In genomic region chr3:114484895-114485294, GRCh38 we compare ENCODE assay signal across 5 cellular contexts.
"Had no signal": no experiment of that assay in that cellular context is flagged by ENCODE, and none has a peak within 500 bp of the region (broad histone marks: within the 10 kb centered on the region; RNA-seq: fewer than 3 reads in every experiment).

No MANE protein-coding gene starts in this region.

- H3K27ac Mint-ChIP-seq: GM23338 had no signal

- ATAC-seq: GM23338, K562 had no signal

- H3K4me3 Mint-ChIP-seq: GM23338, H9 had no signal

- H3K9me3 Mint-ChIP-seq: GM23338, H9 had no signal

- DNase-seq: H9, HCEC 1CT, IMR-90 had no signal

- H3K4me1 Mint-ChIP-seq: GM23338 had no signal
